In genomic region chr1:235160965-235161684, GRCh38 we compare ENCODE assay signal across 8 cellular contexts. TPM values are rescaled to one million over a fixed set of nuclear protein-coding genes. Genes with fewer than 3 reads are reported as not detected.
A peak's percentile ranks its signal among the peaks of the same experiment; 100 is the strongest.
DNase-seq lines count a peak whose midpoint lies in the region; ATAC-seq, FAIRE-seq and TF ChIP-seq lines count a peak whose summit lies in the region.

RBM34 (minus strand) TSS chr1:235161250; CDS start chr1:235161226, 24 bp downstream.

- peak within 1 kb of the TSS; percentile 86 for H2AFZ ChIP-seq in smooth muscle cell (ENCODE audit: low read depth)

- H3K9me3 ChIP-seq in smooth muscle cell (replicated peaks; ENCODE audit: low read depth) = no peaks in the 10 kb centered on the region

- CTCF ChIA-PET in WTC11 (lab: Charles Lee) = interaction anchor here (1.1 to 1.3 kb wide), 2 partner anchors 32 to 256 kb away, joined by 3 to 6 read pairs; partner anchors contain the start of gene TOMM20

- peaks cover 31% of the 10 kb centered on the region for H3K79me2 ChIP-seq in smooth muscle cell (ENCODE audit: low read depth)

- no peaks in the 10 kb centered on the region for H4K20me1 ChIP-seq in smooth muscle cell (ENCODE audit: low read depth)

- POLR2A ChIA-PET in WTC11 (lab: Charles Lee) = interaction anchor here (0.9 to 1.4 kb wide), 5 partner anchors 32 to 263 kb away, joined by 3 to 7 read pairs (median 4); partner anchors contain the start of genes ARID4B and TOMM20

- peak within 1 kb of the TSS; percentile 94 for H3K4me3 Mint-ChIP-seq in WTC11

- peak within 1 kb of the TSS; percentile 97 for H3K27ac Mint-ChIP-seq in WTC11

- ATAC-seq in HG03175 (IDR thresholded peaks at IDR 0.05; ENCODE audit: unreplicated experiment) (peak; percentile 96), WTC11 (peak; percentile 95)

- H3K36me3 ChIP-seq in bronchial epithelial cell (ENCODE audit: control insufficient read depth, insufficient read depth, low read length) = peaks cover 13% of the 10 kb centered on the region
- H3K36me3 ChIP-seq in smooth muscle cell (ENCODE audit: low read depth) = peaks cover 6% of the 10 kb centered on the region

- WGBS in smooth muscle cell (ENCODE audit: low lambda C conversion rate) = 1% methylated on average over 50 of the region's 50 CpGs

- no peaks in the 10 kb centered on the region for H3K9me3 Mint-ChIP-seq in WTC11

- DNase-seq in AG09309 (ENCODE audit: low read depth) = peak; percentile 55
- peak; percentile 65 for DNase-seq in NCI-H226
- DNase-seq in WTC11 (ENCODE audit: low spot score) = peak; percentile 94
- peak; percentile 84 for DNase-seq in bronchial epithelial cell (ENCODE audit: low read depth)
- peak; percentile 96 for DNase-seq in iPS-NIHi7 (ENCODE audit: extremely low spot score)
- DNase-seq in smooth muscle cell (lab: John Stamatoyannopoulos, UW; ENCODE audit: unreplicated experiment) = peak; percentile 75

- H3K4me1 ChIP-seq in smooth muscle cell (ENCODE audit: low read depth) = peaks cover 6% of the 10 kb centered on the region

- H3K27me3 ChIP-seq in bronchial epithelial cell (ENCODE audit: control insufficient read depth, insufficient read depth, low read length) (no peaks in the 10 kb centered on the region), smooth muscle cell (ENCODE audit: low read depth) (no peaks in the 10 kb centered on the region)

- TF ChIP-seq CTCF in AG09309 (IDR thresholded peaks at IDR 0.05; ENCODE audit: control insufficient read depth, insufficient read depth, low read depth, low read length, missing control alignments) (no peak), WTC11 (IDR thresholded peaks at IDR 0.05) (no peak), bronchial epithelial cell (IDR thresholded peaks at IDR 0.05; ENCODE audit: insufficient read depth, low read length, severe bottlenecking) (peak; percentile 15), smooth muscle cell (IDR thresholded peaks at IDR 0.05; ENCODE audit: borderline replicate concordance, insufficient read depth, poor library complexity, severe bottlenecking) (no peak)

- peak within 1 kb of the TSS; percentile 82 for H3K27ac ChIP-seq in smooth muscle cell (ENCODE audit: low read depth)

- TF ChIP-seq POLR2A in GM18951 (IDR thresholded peaks at IDR 0.05; ENCODE audit: extremely low read depth, insufficient read depth, insufficient read length) = peak; percentile 99

- H3K4me2 ChIP-seq in smooth muscle cell = peak within 1 kb of the TSS; percentile 96

- H3K9ac ChIP-seq in smooth muscle cell (ENCODE audit: low read depth) = peak within 1 kb of the TSS; percentile 82

- no peaks in the 10 kb centered on the region for H3F3A ChIP-seq in smooth muscle cell (ENCODE audit: low read depth)

- peak within 1 kb of the TSS; percentile 84 for H3K4me3 ChIP-seq in AG09309 (ENCODE audit: control insufficient read depth, low read depth, low read length)
- H3K4me3 ChIP-seq in bronchial epithelial cell (ENCODE audit: low read depth, low read length) = peak within 1 kb of the TSS; percentile 67
- peak within 1 kb of the TSS; percentile 71 for H3K4me3 ChIP-seq in smooth muscle cell

- no peaks in the 10 kb centered on the region for H3K27me3 Mint-ChIP-seq in WTC11 (ENCODE audit: low read depth)

- peaks cover 12% of the 10 kb centered on the region for H3K4me1 Mint-ChIP-seq in WTC11

- in situ Hi-C loops in GM18951 (cut with MboI; ENCODE audit: low sequenced_read_pairs, unreplicated experiment) = no loop called here

- peaks cover 7% of the 10 kb centered on the region for H3K36me3 Mint-ChIP-seq in WTC11

- no peak for FAIRE-seq in bronchial epithelial cell (lab: Jason Lieb, UNC)

TF ChIP-seq in WTC11, 78 proteins besides CTCF, POLR2A, EP300 and RAD21 (continues in another document):
- peak; percentile 81 for TF ChIP-seq MAX (CRISPR knock-in tag; IDR thresholded peaks at IDR 0.05)
- no peak for TF ChIP-seq NFYB (CRISPR knock-in tag; conservative IDR thresholded peaks at IDR 0.05; ENCODE audit: low read depth)
- TF ChIP-seq KAT7 (CRISPR knock-in tag; IDR thresholded peaks at IDR 0.05; ENCODE audit: borderline replicate concordance) = 0 out of 2 replicates have a peak, but pooled peaks have one; percentile 57
- TF ChIP-seq CREM (CRISPR knock-in tag; IDR thresholded peaks at IDR 0.05) = peak; percentile 43; the same call in 1 of the 2 replicates
- TF ChIP-seq FOXK1 (CRISPR knock-in tag; IDR thresholded peaks at IDR 0.05) = no peak
- peak; percentile 92 for TF ChIP-seq ETV6 (CRISPR knock-in tag; IDR thresholded peaks at IDR 0.05)
- peak; percentile 82 for TF ChIP-seq SMAD3 (CRISPR knock-in tag; IDR thresholded peaks at IDR 0.05; ENCODE audit: borderline replicate concordance)
- TF ChIP-seq ARID4B (CRISPR knock-in tag; IDR thresholded peaks at IDR 0.05; ENCODE audit: borderline replicate concordance) = peak; percentile 72; the same call in 1 of the 2 replicates
- 0 out of 2 replicates have a peak, but pooled peaks have one; percentile 32 for TF ChIP-seq HMGXB4 (CRISPR knock-in tag; IDR thresholded peaks at IDR 0.05)
- peak; percentile 91 for TF ChIP-seq GABPB1 (CRISPR knock-in tag; IDR thresholded peaks at IDR 0.05)
- peak; percentile 59; the same call in 1 of the 2 replicates for TF ChIP-seq TEAD1 (CRISPR knock-in tag; IDR thresholded peaks at IDR 0.05)
- TF ChIP-seq FOXP1 (CRISPR knock-in tag; IDR thresholded peaks at IDR 0.05; ENCODE audit: borderline replicate concordance) = peak; percentile 55; the same call in 1 of the 2 replicates
- TF ChIP-seq SP1 (CRISPR knock-in tag; conservative IDR thresholded peaks at IDR 0.05) = peak; percentile 95
- TF ChIP-seq HMGA2 (CRISPR knock-in tag; IDR thresholded peaks at IDR 0.05) = no peak

RNA-seq across cellular contexts. Expression of gene RBM34, which starts in this region (rescaled TPM):
- total RNA-seq in WTC11 (2021) (97.4 to 112 TPM (median 104 TPM) in 3 replicates), bronchial epithelial cell (60.6 and 63.4 TPM in 2 replicates), smooth muscle cell (59.9 and 60.3 TPM in 2 replicates)
- polyA plus RNA-seq in smooth muscle cell = 68.0 and 75.2 TPM in 2 replicates

Comparison
In these comparisons a context has a peak if more than half of its experiments do, and no peak if none do; other contexts are left out.
1. Peak in every context shown above with its lines: DNase-seq, ATAC-seq, H3K4me3 ChIP-seq and H3K27ac ChIP-seq.